In the genomic region with DNA sequence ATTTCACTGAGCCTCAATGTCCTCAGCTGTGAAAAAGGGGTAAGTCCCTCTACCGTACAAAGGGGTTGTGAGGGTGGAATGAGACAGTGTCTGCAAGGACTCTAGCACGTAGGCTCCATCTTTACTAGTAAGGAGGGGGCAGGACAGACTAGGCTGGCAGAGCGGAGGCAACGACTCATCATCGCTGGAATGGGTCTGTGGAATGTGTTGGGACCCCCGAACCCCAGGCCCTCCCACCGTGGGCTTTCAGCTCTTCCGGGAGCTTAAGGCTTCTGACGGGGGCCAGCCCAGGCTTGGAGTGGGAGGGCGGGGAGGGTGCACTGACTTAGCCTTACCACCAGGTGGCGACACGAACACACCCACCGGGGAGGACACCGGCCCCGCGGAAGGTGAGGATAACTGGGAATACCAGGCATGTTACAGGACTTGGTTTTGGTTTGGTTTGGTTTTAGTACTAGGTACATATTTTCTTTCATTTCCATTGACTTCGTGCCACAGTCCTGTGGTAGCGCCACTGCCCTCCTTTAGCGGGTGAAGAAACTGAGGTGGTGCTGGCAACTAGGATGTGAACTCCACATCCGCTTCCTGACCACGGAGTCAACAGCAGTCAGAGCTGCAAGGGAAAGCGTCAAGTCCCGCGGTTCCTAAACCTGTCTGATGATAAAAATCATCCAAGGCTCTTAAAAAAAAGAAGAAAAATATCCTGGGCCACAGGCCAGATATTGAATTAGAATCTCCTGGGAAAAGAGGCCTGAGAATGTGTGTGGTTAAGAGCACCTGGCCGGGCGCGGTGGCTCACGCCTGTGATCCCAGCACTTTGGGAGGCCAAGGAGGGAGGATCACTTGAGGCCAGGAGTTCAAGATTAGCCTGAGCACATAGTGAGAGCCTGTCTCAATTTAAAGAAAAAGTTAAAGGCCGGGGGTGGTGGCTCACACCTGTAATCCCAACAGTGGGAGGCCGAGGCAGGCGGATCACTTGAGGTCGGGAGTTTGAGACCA, we compare ENCODE assay signal across 8 cellular contexts. TPM values are rescaled to one million over a fixed set of nuclear protein-coding genes. Genes with fewer than 3 reads are reported as not detected.
DNase-seq lines count a peak whose midpoint lies in the region; ATAC-seq and TF ChIP-seq lines count a peak whose summit lies in the region.

No MANE protein-coding gene starts in this region.

- peak; percentile 72 to 91 for DNase-seq in HAP-1 (ENCODE audit: low spot score in 2 of 2)
- peak; percentile 42 for DNase-seq in NCI-H345 (lab: John Stamatoyannopoulos, UW)
- peak; percentile 71 to 74 for DNase-seq in activated CD4-positive, alpha-beta T cell treated with anti-CD3 and anti-CD28 coated beads, Interleukin-2, amount 50 U/mL, for 4 hours
- DNase-seq in dorsolateral prefrontal cortex, result peak; percentile 29 to 72 (median 61)
- peak; percentile 80 for DNase-seq in lung (ENCODE audit: low spot score)
- DNase-seq in stimulated activated CD8-positive, alpha-beta memory T cell treated with anti-CD3 and anti-CD28 coated beads, Interleukin-12 subunit alpha, Interleukin-12 subunit beta, amount 100 ng/mL, for 1 hour (ENCODE audit: low read depth), result peak; percentile 68

- TF ChIP-seq CTCF in C4-2B (conservative IDR thresholded peaks at IDR 0.05) (peak; percentile 98), dorsolateral prefrontal cortex (IDR thresholded peaks at IDR 0.05 in 54 of 56, conservative IDR thresholded peaks at IDR 0.05 in 2 of 56; ENCODE audit: low read depth in 1 of 56, partially characterized antibody in 56 of 56) (peak; percentile 84 to 100 (median 98)), lung (IDR thresholded peaks at IDR 0.05; ENCODE audit: control extremely low read depth, extremely low read depth) (peak; percentile 89)

- H3K27ac ChIP-seq in C4-2B (no peak overlapping the region), dorsolateral prefrontal cortex (no peak overlapping the region), lung (ENCODE audit: low read depth in 1 of 2, low read length in 1 of 2) (no peak overlapping the region)

- H3K4me1 ChIP-seq in HAP-1 (peaks cover 3% of the 10 kb centered on the region; the same call in 1 of the 2 replicates), lung (ENCODE audit: control insufficient read depth in 2 of 2, insufficient read depth in 2 of 2, low read length in 2 of 2) (no peaks in the 10 kb centered on the region)

- 30 to 32% methylated on average over 32 of the region's 32 CpGs for WGBS in lung, 2 donors

- no peak overlapping the region for H3K4me3 ChIP-seq in HAP-1
- H3K4me3 ChIP-seq in dorsolateral prefrontal cortex, result peak overlapping the region in 15 of 59 donors; percentile 13 to 45 (median 28)
- no peak overlapping the region for H3K4me3 ChIP-seq in lung

- H3K36me3 ChIP-seq in HAP-1 (replicated peaks), result no peaks in the 10 kb centered on the region
- H3K36me3 ChIP-seq in lung (ENCODE audit: control insufficient read depth in 2 of 2, insufficient read depth in 2 of 2, low read length in 2 of 2), result no peaks in the 10 kb centered on the region

- in situ Hi-C loops in HAP-1 (cut with MboI; ENCODE audit: low sequenced_read_pairs), result loop anchor here (5.0 kb wide), 1 partner anchor 214 kb away; a partner anchor contains a TSS

- intact Hi-C loops in dorsolateral prefrontal cortex (cut with DNase I), result loop anchor here (1.0 to 5.0 kb wide), 4 partner anchors 44 to 214 kb away; a partner anchor contains a TSS

- H3K27me3 ChIP-seq in HAP-1 (ENCODE audit: low read depth) (no peaks in the 10 kb centered on the region), dorsolateral prefrontal cortex (no peaks in the 10 kb centered on the region), lung (ENCODE audit: control insufficient read depth, insufficient read depth) (no peaks in the 10 kb centered on the region)

- no peaks in the 10 kb centered on the region for H3K9me3 ChIP-seq in HAP-1
- H3K9me3 ChIP-seq in lung (ENCODE audit: control insufficient read depth in 2 of 2, insufficient read depth in 1 of 2, low read length in 1 of 2), result no peaks in the 10 kb centered on the region

- ATAC-seq in lung (ENCODE audit: insufficient read depth, low FRiP score), result peak; percentile 93
- no peak for ATAC-seq in GM21390 (IDR thresholded peaks at IDR 0.05; ENCODE audit: unreplicated experiment)

RNA-seq across cellular contexts. Expression of a gene that starts 10.3 kb away (rescaled TPM):
- total RNA-seq in dorsolateral prefrontal cortex, result 1 to 10 TPM in 5 of 120 experiments, under 1 TPM in 15, not detected in 100; 0.24 to 2.6 (median 0.79) TPM
- total RNA-seq in lung, result 1 to 10 TPM in 1 of 2 donors, not detected in 1; 2.6 TPM
- polyA plus RNA-seq in lung, result under 1 TPM; 0.05 to 0.26 TPM

RNA-seq across cellular contexts. Expression of a gene that starts 26.1 kb away (rescaled TPM):
- total RNA-seq in dorsolateral prefrontal cortex (1 to 10 TPM; 1.0 to 7.6 (median 2.6) TPM), lung (10 to 100 TPM; 19.2 to 20.7 TPM)
- 10 to 100 TPM; 15.0 to 17.8 TPM for polyA plus RNA-seq in lung

RNA-seq across cellular contexts. Expression of a gene that starts 54.8 kb away (rescaled TPM):
- total RNA-seq in dorsolateral prefrontal cortex, result 100 to 1,000 TPM; 245 to 522 (median 369) TPM
- total RNA-seq in lung, result 1,000 to 10,000 TPM; 1,164 to 1,688 TPM
- 1,000 to 10,000 TPM in 1 of 2 donors, 100 to 1,000 TPM in 1; 986 to 1,885 TPM for polyA plus RNA-seq in lung
